Comparison of ENCODE assay signal across 2 cellular contexts in the genomic region with DNA sequence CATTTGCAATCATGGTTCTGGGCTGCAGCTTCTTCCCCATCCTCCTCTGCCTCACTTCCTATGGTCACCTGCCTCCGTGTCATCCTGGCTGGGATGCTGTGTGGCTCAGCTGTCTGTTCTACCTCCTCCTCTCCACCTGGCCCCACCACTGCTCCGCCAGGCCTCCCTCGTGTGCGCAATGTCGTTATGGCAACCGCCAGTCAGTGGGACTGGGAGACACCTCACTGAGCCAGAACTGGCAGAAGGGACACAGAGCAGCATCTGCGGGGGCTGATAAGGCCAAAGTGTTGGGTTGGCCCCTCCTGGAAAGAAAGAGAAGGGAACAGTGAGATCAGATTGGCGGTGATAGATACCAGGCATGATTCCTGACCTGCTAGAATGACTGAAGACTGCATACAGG.
TF ChIP-seq lines count a peak whose summit lies in the region.

No MANE protein-coding gene starts in this region.

TF ChIP-seq in GM23338, 12 proteins besides CTCF, POLR2A, EP300 and RAD21 (continued from another document):
- TF ChIP-seq ZNF114 (CRISPR knock-in tag; IDR thresholded peaks at IDR 0.05) (no peak), POLR2AphosphoS5 (IDR thresholded peaks at IDR 0.05; ENCODE audit: low read depth) (no peak), STAT1 (IDR thresholded peaks at IDR 0.05; ENCODE audit: unreplicated experiment) (no peak), ETS1 (IDR thresholded peaks at IDR 0.05) (no peak), CREB1 (CRISPR knock-in tag; IDR thresholded peaks at IDR 0.05; ENCODE audit: low read depth) (no peak)

TF ChIP-seq in H1, 55 proteins besides CTCF, POLR2A, EP300 and RAD21:
- TF ChIP-seq, protein P1, sequence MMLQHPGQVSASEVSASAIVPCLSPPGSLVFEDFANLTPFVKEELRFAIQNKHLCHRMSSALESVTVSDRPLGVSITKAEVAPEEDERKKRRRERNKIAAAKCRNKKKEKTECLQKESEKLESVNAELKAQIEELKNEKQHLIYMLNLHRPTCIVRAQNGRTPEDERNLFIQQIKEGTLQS (IDR thresholded peaks at IDR 0.05; ENCODE audit: insufficient read depth, low read depth, low read length): no peak
- TF ChIP-seq SIN3A (conservative IDR thresholded peaks at IDR 0.05 in 1 of 2, IDR thresholded peaks at IDR 0.05 in 1 of 2; ENCODE audit: low read depth in 1 of 2, low read length in 2 of 2) (no peak), PHF8 (conservative IDR thresholded peaks at IDR 0.05; ENCODE audit: low read depth, low read length) (no peak), NRF1 (IDR thresholded peaks at IDR 0.05; ENCODE audit: low read depth, low read length) (no peak), BRCA1 (IDR thresholded peaks at IDR 0.05; ENCODE audit: low read depth, low read length) (no peak), JUND (IDR thresholded peaks at IDR 0.05; ENCODE audit: low read length) (no peak), TEAD4 (IDR thresholded peaks at IDR 0.05; ENCODE audit: low read depth, low read length) (no peak), SP2 (IDR thresholded peaks at IDR 0.05; ENCODE audit: low read length) (no peak), KDM4A (IDR thresholded peaks at IDR 0.05; ENCODE audit: low read depth, low read length, severe bottlenecking) (no peak), GABPA (IDR thresholded peaks at IDR 0.05; ENCODE audit: borderline replicate concordance, insufficient read depth, low read length) (no peak), SIRT6 (IDR thresholded peaks at IDR 0.05; ENCODE audit: low read length) (no peak), CTBP2 (IDR thresholded peaks at IDR 0.05; ENCODE audit: borderline replicate concordance, insufficient read depth, insufficient read length, low read length) (no peak)
